7 cellular contexts compared by ENCODE assay signal in genomic region chr22:50303848-50304527, GRCh38. TPM values are rescaled to one million over a fixed set of nuclear protein-coding genes. Genes with fewer than 3 reads are reported as not detected.
DNase-seq lines count a peak whose midpoint lies in the region; ATAC-seq and TF ChIP-seq lines count a peak whose summit lies in the region.
"Had no signal": no experiment of that assay in that cellular context is flagged by ENCODE, and none has a peak within 500 bp of the region (broad histone marks: within the 10 kb centered on the region; RNA-seq: fewer than 3 reads in every experiment).

No MANE protein-coding gene starts in this region.

- 39% methylated on average over 4 of the region's 11 CpGs for WGBS in SK-N-SH (ENCODE audit: low lambda C conversion rate)

- H3K4me2 ChIP-seq in SK-N-SH, result peak overlapping the region; percentile 100

- TF ChIP-seq CTCF in SK-N-SH (IDR thresholded peaks at IDR 0.05) (0 out of 2 replicates have a peak, but pooled peaks have one; percentile 13), tibial artery (IDR thresholded peaks at IDR 0.05) (no peak)

- H3K4me1 ChIP-seq in SK-N-SH (ENCODE audit: control insufficient read depth in 1 of 2, insufficient read depth in 2 of 2, low read depth in 1 of 2, low read length in 1 of 2) (peaks cover 46 to 67% of the 10 kb centered on the region in 2 experiments; a peak in 3 of 4 replicates), tibial artery (peaks cover 25 to 82% (median 81%) of the 10 kb centered on the region in 4 donors)

- POLR2A ChIA-PET in SK-N-SH (lab: Yijun Ruan, JAX), result no interaction called here

- H3K27me3 ChIP-seq in SK-N-SH (ENCODE audit: insufficient read depth) (no peaks in the 10 kb centered on the region), tibial artery (no peaks in the 10 kb centered on the region)

- H3K27ac ChIP-seq in SK-N-SH (ENCODE audit: low read depth in 2 of 2, low read length in 1 of 2) (peak overlapping the region; percentile 48 to 95), tibial artery (peak overlapping the region; percentile 92 to 95)

- intact Hi-C loops in head of caudate nucleus (cut with DNase I) (no loop called here), tibial artery (cut with DNase I; ENCODE audit: low total_unique reads) (loop anchor here (10.0 kb wide), 1 partner anchor 339 kb away; the partner anchor contains the start of gene PIM3)

- H3K79me2 ChIP-seq in SK-N-SH (ENCODE audit: insufficient read depth), result peaks cover 78% of the 10 kb centered on the region

- H3K36me3 ChIP-seq in SK-N-SH (replicated peaks in 1 of 2; ENCODE audit: control insufficient read depth in 1 of 2, insufficient read depth in 2 of 2, low read length in 1 of 2) (peaks cover 3 to 11% of the 10 kb centered on the region in 2 experiments), tibial artery (peaks cover 0 to 5% (median 0%) of the 10 kb centered on the region in 3 donors)

- no peak for TF ChIP-seq EP300 in SK-N-SH (IDR thresholded peaks at IDR 0.05; ENCODE audit: borderline replicate concordance in 1 of 2, low read depth in 1 of 2, low read length in 1 of 2)

- H3F3A ChIP-seq in SK-N-SH (replicated peaks; ENCODE audit: insufficient read depth), result peaks cover 21% of the 10 kb centered on the region

- peak; percentile 63 for DNase-seq in SK-N-SH
- peak in 23 of 42 donors; percentile 31 to 73 (median 55) for DNase-seq in head of caudate nucleus
- peak; percentile 70 to 84 for DNase-seq in tibial artery
- DNase-seq in occipital lobe (lab: John Stamatoyannopoulos, UW), result no peak
- DNase-seq: CD4-positive, CD25-positive, alpha-beta regulatory T cell had no signal

- ATAC-seq in SK-N-SH treated with all-trans-retinoic acid at 6 μM for 48 hours (no peak), HG02678 (IDR thresholded peaks at IDR 0.05; ENCODE audit: unreplicated experiment) (no peak)

- H2AFZ ChIP-seq in SK-N-SH (ENCODE audit: low read depth), result no peak overlapping the region

- no peak for TF ChIP-seq RAD21 in SK-N-SH (IDR thresholded peaks at IDR 0.05; ENCODE audit: low read length)

- CTCF ChIA-PET in SK-N-SH (lab: Yijun Ruan, JAX), result interaction anchor here (0.7 to 4.1 kb wide), 9 partner anchors 8 to 49 kb away, joined by 3 to 28 read pairs (median 4); partner anchors contain the start of gene DENND6B

- no peaks in the 10 kb centered on the region for H3K9me2 ChIP-seq in SK-N-SH

- peak overlapping the region; percentile 43 for H3K9ac ChIP-seq in SK-N-SH

- peak overlapping the region in 1 of 2 experiments; percentile 35; a peak in 2 of 4 replicates for H3K4me3 ChIP-seq in SK-N-SH (ENCODE audit: low read depth in 2 of 2, low read length in 1 of 2)
- H3K4me3 ChIP-seq in tibial artery, result peak overlapping the region; percentile 72 to 86

- H3K9me3 ChIP-seq in SK-N-SH, result no peaks in the 10 kb centered on the region
- H3K9me3 ChIP-seq in tibial artery, result no peaks in the 10 kb centered on the region

- peaks cover 48% of the 10 kb centered on the region for H4K20me1 ChIP-seq in SK-N-SH (ENCODE audit: insufficient read depth)

TF ChIP-seq in SK-N-SH, 30 proteins besides CTCF, POLR2A, EP300 and RAD21:
- no peak for TF ChIP-seq NFIC (IDR thresholded peaks at IDR 0.05; ENCODE audit: borderline replicate concordance)
- TF ChIP-seq USF2 (IDR thresholded peaks at IDR 0.05; ENCODE audit: borderline replicate concordance, low read depth, low read length), result no peak
- TF ChIP-seq TAF1 (IDR thresholded peaks at IDR 0.05; ENCODE audit: borderline replicate concordance, low read depth, low read length), result no peak
- TF ChIP-seq NRF1 (IDR thresholded peaks at IDR 0.05; ENCODE audit: low read depth, low read length), result no peak
- no peak for TF ChIP-seq FOXM1 (IDR thresholded peaks at IDR 0.05; ENCODE audit: low read depth)
- TF ChIP-seq TEAD4 (IDR thresholded peaks at IDR 0.05; ENCODE audit: borderline replicate concordance, insufficient read depth), result no peak
- no peak for TF ChIP-seq MEF2A (IDR thresholded peaks at IDR 0.05; ENCODE audit: borderline replicate concordance, low read depth)
- no peak for TF ChIP-seq MXI1 (IDR thresholded peaks at IDR 0.05; ENCODE audit: low read depth, low read length)
- no peak for TF ChIP-seq FOSL2 (IDR thresholded peaks at IDR 0.05; ENCODE audit: borderline replicate concordance, low read depth)
- TF ChIP-seq CHD2 (IDR thresholded peaks at IDR 0.05; ENCODE audit: low read length, partially characterized antibody), result no peak
- TF ChIP-seq ELF1 (IDR thresholded peaks at IDR 0.05), result no peak
- TF ChIP-seq TCF12 (IDR thresholded peaks at IDR 0.05), result no peak
- no peak for TF ChIP-seq RXRA (IDR thresholded peaks at IDR 0.05; ENCODE audit: borderline replicate concordance, low read depth)
- TF ChIP-seq USF1 (IDR thresholded peaks at IDR 0.05; ENCODE audit: borderline replicate concordance, low read depth), result no peak
TF ChIP-seq in SK-N-SH: peak in this region for 0.

TF ChIP-seq in SK-N-SH treated with all-trans-retinoic acid at 6 μM for 48 hours, 23 proteins besides CTCF, POLR2A, EP300 and RAD21:
- no peak for TF ChIP-seq TOX (CRISPR knock-in tag; IDR thresholded peaks at IDR 0.05; ENCODE audit: borderline replicate concordance)
- TF ChIP-seq CSDC2 (CRISPR knock-in tag; IDR thresholded peaks at IDR 0.05), result no peak

RNA-seq across cellular contexts. Expression of gene PLXNB2, which starts 3.5 kb away (rescaled TPM):
- 85.8 and 108 TPM in 2 replicates for polyA plus RNA-seq in SK-N-SH (2012; rRNA removed)
- polyA plus RNA-seq in SK-N-SH (2012; cell fraction: cytosol; rRNA removed), result 38.1 and 61.2 TPM in 2 replicates
- polyA plus RNA-seq in SK-N-SH (2012; cell fraction: nucleus; rRNA removed), result 385 and 523 TPM in 2 replicates
- 46.0 TPM for total RNA-seq in occipital lobe

RNA-seq across cellular contexts. Expression of gene DENND6B, which starts 22.8 kb away (rescaled TPM):
- 5.6 and 5.8 TPM in 2 replicates for polyA plus RNA-seq in SK-N-SH (2012; rRNA removed)
- polyA plus RNA-seq in SK-N-SH (2012; cell fraction: cytosol; rRNA removed), result 1.2 and 2.3 TPM in 2 replicates
- 27.5 and 30.6 TPM in 2 replicates for polyA plus RNA-seq in SK-N-SH (2012; cell fraction: nucleus; rRNA removed)
- total RNA-seq in occipital lobe, result 16.5 TPM

RNA-seq across cellular contexts. Expression of gene MAPK11, which starts 33.8 kb away (rescaled TPM):
- polyA plus RNA-seq in SK-N-SH (2012; rRNA removed), result 36.0 and 38.3 TPM in 2 replicates
- 9.2 and 14.0 TPM in 2 replicates for polyA plus RNA-seq in SK-N-SH (2012; cell fraction: cytosol; rRNA removed)
- 182 and 260 TPM in 2 replicates for polyA plus RNA-seq in SK-N-SH (2012; cell fraction: nucleus; rRNA removed)
- 21.8 TPM for total RNA-seq in occipital lobe

RNA-seq across cellular contexts. Expression of gene PPP6R2, which starts 39.1 kb away (rescaled TPM):
- polyA plus RNA-seq in SK-N-SH (2012; rRNA removed), result 45.1 and 45.7 TPM in 2 replicates
- polyA plus RNA-seq in SK-N-SH (2012; cell fraction: cytosol; rRNA removed), result 19.7 and 29.4 TPM in 2 replicates
- 132 and 167 TPM in 2 replicates for polyA plus RNA-seq in SK-N-SH (2012; cell fraction: nucleus; rRNA removed)
- total RNA-seq in occipital lobe, result 71.7 TPM

RNA-seq across cellular contexts. Expression of gene MAPK12, which starts 42.5 kb away (rescaled TPM):
- polyA plus RNA-seq in SK-N-SH (2012; rRNA removed), result 118 TPM in 2 replicates
- polyA plus RNA-seq in SK-N-SH (2012; cell fraction: cytosol; rRNA removed), result 43.8 and 58.3 TPM in 2 replicates
- polyA plus RNA-seq in SK-N-SH (2012; cell fraction: nucleus; rRNA removed), result 480 and 590 TPM in 2 replicates
- total RNA-seq in occipital lobe, result 11.4 TPM
